1 cellular context compared by ENCODE assay signal in the genomic region with DNA sequence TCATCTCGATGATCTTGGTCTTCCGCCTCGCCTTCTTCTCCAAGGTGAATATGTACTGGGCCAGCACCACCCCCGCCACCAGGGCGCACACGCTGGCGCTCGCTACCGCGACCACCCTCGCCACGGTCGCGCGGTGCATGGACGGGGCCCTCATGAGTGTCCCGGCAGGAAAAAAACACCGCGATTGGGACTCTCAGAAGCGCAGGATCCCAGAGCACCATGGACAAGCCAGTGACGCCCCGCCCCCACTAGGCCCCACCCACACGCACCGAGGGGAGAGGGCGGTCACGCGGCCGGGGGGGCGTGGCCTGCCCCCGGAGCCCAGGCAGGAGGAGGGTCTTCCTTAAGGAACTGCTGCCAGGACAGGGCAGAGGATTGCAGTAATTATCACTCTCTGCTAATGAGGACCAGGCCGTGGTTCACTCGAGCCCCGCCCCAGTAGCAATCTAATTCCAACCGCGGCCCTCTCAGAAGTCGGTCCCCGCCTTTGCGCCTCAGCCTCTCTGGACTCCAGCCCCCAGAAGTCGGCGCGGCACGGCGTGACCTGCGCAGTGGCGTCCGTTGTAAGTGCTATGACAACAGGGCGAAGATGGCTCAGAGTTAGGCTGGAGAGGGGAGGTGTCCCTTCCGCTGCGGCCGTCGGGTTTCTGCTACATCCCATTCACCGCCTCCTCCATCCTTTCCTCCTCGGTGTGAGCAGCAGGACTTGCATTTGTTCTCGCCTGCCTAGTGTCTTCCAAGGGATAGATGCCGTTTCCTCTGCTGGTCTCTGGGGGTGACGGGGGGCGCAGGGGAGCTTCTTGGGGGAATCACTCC.
TF ChIP-seq lines count a peak whose summit lies in the region.

Gene BBS9 (plus strand): TSS at position 575 of the 816 bp plus-strand sequence. CDS start 16,689 bp downstream, outside the sequence.

TF ChIP-seq in K562, 482 proteins besides CTCF, POLR2A, EP300 and RAD21 (continued from another document and continues in another):
- TF ChIP-seq ZBTB17 (CRISPR knock-in tag; IDR thresholded peaks at IDR 0.05): peak; percentile 61; the same call in 1 of the 2 replicates
- TF ChIP-seq MYC (IDR thresholded peaks at IDR 0.05; ENCODE audit: low read depth, low read length): peak; percentile 63; the same call in 1 of the 2 replicates
- TF ChIP-seq MYC (CRISPR knock-in tag; IDR thresholded peaks at IDR 0.05; ENCODE audit: borderline replicate concordance, low read depth): no peak
- TF ChIP-seq CBX2 (IDR thresholded peaks at IDR 0.05; ENCODE audit: insufficient read depth, low read length, poor library complexity, severe bottlenecking): no peak
- no peak for TF ChIP-seq CREB1 (IDR thresholded peaks at IDR 0.05)
- peak; percentile 30; the same call in 1 of the 2 replicates for TF ChIP-seq CREB1 (CRISPR knock-in tag; IDR thresholded peaks at IDR 0.05)
- no peak for TF ChIP-seq CBX1 (IDR thresholded peaks at IDR 0.05; ENCODE audit: low read depth)
- TF ChIP-seq RBM15 (IDR thresholded peaks at IDR 0.05; ENCODE audit: insufficient read depth, low read length): no peak
- no peak for TF ChIP-seq HNRNPL (IDR thresholded peaks at IDR 0.05; ENCODE audit: low read depth, low read length)
- no peak for TF ChIP-seq ZKSCAN3 (CRISPR knock-in tag; IDR thresholded peaks at IDR 0.05)
- TF ChIP-seq ILK (tag; IDR thresholded peaks at IDR 0.05; ENCODE audit: borderline replicate concordance, low read depth): no peak
- TF ChIP-seq TFAP4 (CRISPR knock-in tag; IDR thresholded peaks at IDR 0.05; ENCODE audit: borderline replicate concordance): peak; percentile 58; the same call in 1 of the 2 replicates
- no peak for TF ChIP-seq KDM1A (IDR thresholded peaks at IDR 0.05)
- TF ChIP-seq MECOM (CRISPR knock-in tag; IDR thresholded peaks at IDR 0.05): no peak
- peak; percentile 70 for TF ChIP-seq GMEB1 (CRISPR knock-in tag; IDR thresholded peaks at IDR 0.05)
- TF ChIP-seq ZBTB49 (CRISPR knock-in tag; IDR thresholded peaks at IDR 0.05; ENCODE audit: borderline replicate concordance): no peak
- TF ChIP-seq ZNF354B (CRISPR knock-in tag; IDR thresholded peaks at IDR 0.05): no peak
- TF ChIP-seq THRAP3 (IDR thresholded peaks at IDR 0.05; ENCODE audit: borderline replicate concordance): no peak
- peak in 1 of 2 experiments; percentile 71; a peak in 1 of 4 replicates for TF ChIP-seq SRF (CRISPR knock-in tag; IDR thresholded peaks at IDR 0.05)
- peak; percentile 49 for TF ChIP-seq TAF1 (IDR thresholded peaks at IDR 0.05; ENCODE audit: control insufficient read depth, extremely low read depth, insufficient read depth, low read length, severe bottlenecking)
- TF ChIP-seq GATAD2B (IDR thresholded peaks at IDR 0.05; ENCODE audit: borderline replicate concordance): peak; percentile 76
- peak; percentile 62 for TF ChIP-seq MEIS2 (IDR thresholded peaks at IDR 0.05; ENCODE audit: partially characterized antibody)
- TF ChIP-seq ETV5 (CRISPR knock-in tag; IDR thresholded peaks at IDR 0.05; ENCODE audit: low read depth): peak; percentile 56; the same call in 1 of the 2 replicates
- TF ChIP-seq RNF219 (CRISPR knock-in tag; IDR thresholded peaks at IDR 0.05): no peak
- no peak for TF ChIP-seq ZNF165 (CRISPR knock-in tag; IDR thresholded peaks at IDR 0.05; ENCODE audit: borderline replicate concordance)
- TF ChIP-seq ATF3 (IDR thresholded peaks at IDR 0.05): no peak; the same call in 1 of the 2 replicates
- TF ChIP-seq ATF3 (CRISPR knock-in tag; conservative IDR thresholded peaks at IDR 0.05): no peak
- TF ChIP-seq, protein P1, sequence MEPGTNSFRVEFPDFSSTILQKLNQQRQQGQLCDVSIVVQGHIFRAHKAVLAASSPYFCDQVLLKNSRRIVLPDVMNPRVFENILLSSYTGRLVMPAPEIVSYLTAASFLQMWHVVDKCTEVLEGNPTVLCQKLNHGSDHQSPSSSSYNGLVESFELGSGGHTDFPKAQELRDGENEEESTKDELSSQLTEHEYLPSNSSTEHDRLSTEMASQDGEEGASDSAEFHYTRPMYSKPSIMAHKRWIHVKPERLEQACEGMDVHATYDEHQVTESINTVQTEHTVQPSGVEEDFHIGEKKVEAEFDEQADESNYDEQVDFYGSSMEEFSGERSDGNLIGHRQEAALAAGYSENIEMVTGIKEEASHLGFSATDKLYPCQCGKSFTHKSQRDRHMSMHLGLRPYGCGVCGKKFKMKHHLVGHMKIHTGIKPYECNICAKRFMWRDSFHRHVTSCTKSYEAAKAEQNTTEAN (CRISPR knock-in tag; IDR thresholded peaks at IDR 0.05): no peak
- no peak for TF ChIP-seq ZNF445 (CRISPR knock-in tag; IDR thresholded peaks at IDR 0.05; ENCODE audit: low read depth)
- TF ChIP-seq POU5F1 (IDR thresholded peaks at IDR 0.05; ENCODE audit: borderline replicate concordance, low read depth, low read length, partially characterized antibody): peak; percentile 55
- no peak for TF ChIP-seq ZFPM2 (CRISPR knock-in tag; IDR thresholded peaks at IDR 0.05)
- TF ChIP-seq SP1 (CRISPR knock-in tag; IDR thresholded peaks at IDR 0.05): peak; percentile 92
- no peak for TF ChIP-seq BCL6 (CRISPR knock-in tag; IDR thresholded peaks at IDR 0.05)
- peak; percentile 51 for TF ChIP-seq MAX (CRISPR knock-in tag; IDR thresholded peaks at IDR 0.05)
- no peak for TF ChIP-seq ZNF184 (CRISPR knock-in tag; IDR thresholded peaks at IDR 0.05)
- TF ChIP-seq ATF1 (CRISPR knock-in tag; IDR thresholded peaks at IDR 0.05): no peak
- TF ChIP-seq ATF1 (tag; IDR thresholded peaks at IDR 0.05): no peak
- TF ChIP-seq USF1 (CRISPR knock-in tag; IDR thresholded peaks at IDR 0.05): peak; percentile 81
- TF ChIP-seq ZNF134 (CRISPR knock-in tag; conservative IDR thresholded peaks at IDR 0.05): no peak
- no peak for TF ChIP-seq TAL1 (IDR thresholded peaks at IDR 0.05)
- TF ChIP-seq SMAD1 (IDR thresholded peaks at IDR 0.05; ENCODE audit: low read depth, low read length, partially characterized antibody): no peak
- TF ChIP-seq ZNF75A (CRISPR knock-in tag; IDR thresholded peaks at IDR 0.05): no peak
- no peak for TF ChIP-seq PTTG1 (tag; IDR thresholded peaks at IDR 0.05; ENCODE audit: low read depth)
- 0 out of 2 replicates have a peak, but pooled peaks have one; percentile 5 for TF ChIP-seq ARID1B (IDR thresholded peaks at IDR 0.05)
- no peak for TF ChIP-seq HMGXB4 (CRISPR knock-in tag; IDR thresholded peaks at IDR 0.05)
- TF ChIP-seq MEF2A (IDR thresholded peaks at IDR 0.05; ENCODE audit: control insufficient read depth, low read depth, low read length): no peak
- TF ChIP-seq, protein P2, sequence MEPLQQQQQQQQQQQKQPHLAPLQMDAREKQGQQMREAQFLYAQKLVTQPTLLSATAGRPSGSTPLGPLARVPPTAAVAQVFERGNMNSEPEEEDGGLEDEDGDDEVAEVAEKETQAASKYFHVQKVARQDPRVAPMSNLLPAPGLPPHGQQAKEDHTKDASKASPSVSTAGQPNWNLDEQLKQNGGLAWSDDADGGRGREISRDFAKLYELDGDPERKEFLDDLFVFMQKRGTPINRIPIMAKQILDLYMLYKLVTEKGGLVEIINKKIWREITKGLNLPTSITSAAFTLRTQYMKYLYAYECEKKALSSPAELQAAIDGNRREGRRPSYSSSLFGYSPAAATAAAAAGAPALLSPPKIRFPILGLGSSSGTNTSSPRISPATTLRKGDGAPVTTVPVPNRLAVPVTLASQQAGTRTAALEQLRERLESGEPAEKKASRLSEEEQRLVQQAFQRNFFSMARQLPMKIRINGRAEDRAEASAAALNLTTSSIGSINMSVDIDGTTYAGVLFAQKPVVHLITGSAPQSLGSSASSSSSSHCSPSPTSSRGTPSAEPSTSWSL (CRISPR knock-in tag; IDR thresholded peaks at IDR 0.05; ENCODE audit: borderline replicate concordance): no peak
